ENCODE assay signal across 26 cellular contexts in genomic region chr15:92853222-92853621, GRCh38. TPM values are rescaled to one million over a fixed set of nuclear protein-coding genes. Genes with fewer than 3 reads are reported as not detected.
DNase-seq lines count a peak whose midpoint lies in the region; ATAC-seq, FAIRE-seq and TF ChIP-seq lines count a peak whose summit lies in the region.
"Had no signal": no experiment of that assay in that cellular context is flagged by ENCODE, and none has a peak within 500 bp of the region (broad histone marks: within the 10 kb centered on the region; RNA-seq: fewer than 3 reads in every experiment).

No MANE protein-coding gene starts in this region.

- H3K36me3 ChIP-seq in A673 (ENCODE audit: insufficient read depth, low read length, poor library complexity, severe bottlenecking) (no peaks in the 10 kb centered on the region), SK-N-MC (ENCODE audit: insufficient read depth, low read length) (no peaks in the 10 kb centered on the region)
- H3K36me3 ChIP-seq: heart right ventricle, MG63, SJSA1, suprapubic skin had no signal

- no TSS peak for BruUV-seq in A673 (replicated peaks; lab: Mats Ljungman, UMichigan)

- POLR2A ChIA-PET in A673 (lab: Charles Lee; ENCODE audit: low non-redundant PET), result interaction anchor here (0.6 to 1.0 kb wide), 2 partner anchors 29 to 176 kb away, joined by 3 to 5 read pairs; no protein-coding TSS in a partner anchor

- H3K27ac ChIP-seq in A673 (ENCODE audit: low read depth, low read length, poor library complexity, severe bottlenecking) (no peak overlapping the region), SK-N-MC (peak overlapping the region; percentile 96)
- H3K27ac ChIP-seq: body of pancreas, C4-2B, heart right ventricle, SJSA1, suprapubic skin had no signal

- CTCF ChIA-PET in A673 (lab: Charles Lee), result interaction anchor here (0.6 kb wide), 1 partner anchor 126 kb away, joined by 3 read pairs; no protein-coding TSS in a partner anchor

- FAIRE-seq in GM18507 (lab: Jason Lieb, UNC), result peak; percentile 36
- FAIRE-seq: RCC 7860 had no signal

- H3K27ac Mint-ChIP-seq in glutamatergic neuron (ENCODE audit: unreplicated experiment), result peak overlapping the region; percentile 78
- H3K27ac Mint-ChIP-seq: activated CD4-positive, alpha-beta T cell treated with anti-CD3 and anti-CD28 coated beads, Interleukin-2, amount 10 ng/mL, durations not matched to agents 7 days and 5 days; activated CD8-positive, alpha-beta memory T cell treated with anti-CD3 and anti-CD28 coated beads, Interleukin-2, amount 10 ng/mL, durations not matched to agents 7 days and 5 days; activated T-helper 2 cell treated with anti-CD3 and anti-CD28 coated beads, Interferon-gamma antibody, Interleukin-2, Interleukin-4, amounts not matched to agents 10 μg/mL and 5 μg/mL and 100 μg/mL, durations not matched to agents 14 hours and 24 hours and 36 hours had no signal

- H3K9me3 ChIP-seq in A673 (ENCODE audit: low read depth, low read length, poor library complexity, severe bottlenecking) (no peaks in the 10 kb centered on the region), SK-N-MC (ENCODE audit: low read depth, low read length) (no peaks in the 10 kb centered on the region)
- H3K9me3 ChIP-seq: body of pancreas, SJSA1, suprapubic skin had no signal

- no peak overlapping the region for H3K4me3 Mint-ChIP-seq in glutamatergic neuron (ENCODE audit: unreplicated experiment)
- H3K4me3 Mint-ChIP-seq: activated CD4-positive, alpha-beta T cell treated with anti-CD3 and anti-CD28 coated beads, Interleukin-2, amount 10 ng/mL, durations not matched to agents 7 days and 5 days; activated CD8-positive, alpha-beta memory T cell treated with anti-CD3 and anti-CD28 coated beads, Interleukin-2, amount 10 ng/mL, durations not matched to agents 7 days and 5 days had no signal

- H3K27me3 Mint-ChIP-seq in glutamatergic neuron (ENCODE audit: unreplicated experiment), result no peaks in the 10 kb centered on the region
- H3K27me3 Mint-ChIP-seq: activated CD4-positive, alpha-beta T cell treated with anti-CD3 and anti-CD28 coated beads, Interleukin-2, amount 10 ng/mL, durations not matched to agents 7 days and 5 days; activated CD8-positive, alpha-beta memory T cell treated with anti-CD3 and anti-CD28 coated beads, Interleukin-2, amount 10 ng/mL, durations not matched to agents 7 days and 5 days had no signal

- peaks cover 4% of the 10 kb centered on the region for H3K36me3 Mint-ChIP-seq in glutamatergic neuron (ENCODE audit: unreplicated experiment)

- intact Hi-C loops in A673 (cut with micrococcal nuclease; ENCODE audit: unreplicated experiment), result no loop called here

- H3K4me3 ChIP-seq in A673 (ENCODE audit: low read depth, low read length, poor library complexity, severe bottlenecking) (no peak overlapping the region), SK-N-MC (peak overlapping the region; percentile 60)
- H3K4me3 ChIP-seq: body of pancreas, heart right ventricle, MG63, SJSA1, smooth muscle cell, suprapubic skin had no signal

- peak overlapping the region; percentile 54 for H3K9ac ChIP-seq in SK-N-MC (ENCODE audit: insufficient read length)

- no peaks in the 10 kb centered on the region for H3K27me3 ChIP-seq in A673 (replicated peaks; ENCODE audit: insufficient read depth, low read depth, low read length, poor library complexity)
- H3K27me3 ChIP-seq: body of pancreas, MG63, SJSA1, suprapubic skin had no signal

- DNase-seq in A673 (ENCODE audit: low spot score) (peak; percentile 59), GM18507 (ENCODE audit: extremely low spot score, insufficient read length, low read depth) (no peak), SK-N-MC (ENCODE audit: low read depth, low spot score) (peak; percentile 44), glutamatergic neuron (no peak), Kasumi-1 (lab: John Stamatoyannopoulos, UW) (no peak)
- no peak for DNase-seq in activated effector memory CD4-positive, alpha-beta T cell treated with Interleukin-2 at 50 U/mL for 16 hours
- DNase-seq: activated CD4-positive, alpha-beta T cell treated with anti-CD3 and anti-CD28 coated beads, Interleukin-2, amount 10 ng/mL, durations not matched to agents 7 days and 5 days; activated CD8-positive, alpha-beta memory T cell treated with anti-CD3 and anti-CD28 coated beads, Interleukin-2, amount 10 ng/mL, durations not matched to agents 7 days and 5 days; body of pancreas; effector CD4-positive, alpha-beta T cell; heart right ventricle; IMR-90; left colon; MG63; NCI-H1417 treated with DMSO at 0.1 percent for 48 hours; stimulated activated CD4-positive, alpha-beta T cell treated with anti-CD3 and anti-CD28 coated beads, Interleukin-2, amount 100 ng/mL, for 24 hours; T-helper 2 cell had no signal

- peaks cover 2% of the 10 kb centered on the region for H3K9me3 Mint-ChIP-seq in glutamatergic neuron (ENCODE audit: unreplicated experiment)
- H3K9me3 Mint-ChIP-seq: activated T-helper 2 cell treated with anti-CD3 and anti-CD28 coated beads, Interferon-gamma antibody, Interleukin-2, Interleukin-4, amounts not matched to agents 10 μg/mL and 5 μg/mL and 100 μg/mL, durations not matched to agents 14 hours and 24 hours and 36 hours had no signal

- TF ChIP-seq CTCF in A673 (conservative IDR thresholded peaks at IDR 0.05; ENCODE audit: low read depth, low read length), result no peak
- TF ChIP-seq CTCF in glutamatergic neuron (IDR thresholded peaks at IDR 0.05; ENCODE audit: partially characterized antibody, unreplicated experiment), result no peak

- ATAC-seq in HG03439 (IDR thresholded peaks at IDR 0.05; ENCODE audit: unreplicated experiment) (no peak), HG03571 (IDR thresholded peaks at IDR 0.05; ENCODE audit: unreplicated experiment) (no peak)
- ATAC-seq: activated CD8-positive, alpha-beta memory T cell treated with anti-CD3 and anti-CD28 coated beads, Interleukin-2, amount 10 ng/mL, durations not matched to agents 7 days and 5 days; body of pancreas; HCT116; heart right ventricle; left colon had no signal

- H3K4me1 ChIP-seq in A673 (ENCODE audit: insufficient read depth, low read length, poor library complexity, severe bottlenecking), result peaks cover 11% of the 10 kb centered on the region
- H3K4me1 ChIP-seq: SJSA1, suprapubic skin had no signal

- peaks cover 10% of the 10 kb centered on the region for H3K4me1 Mint-ChIP-seq in glutamatergic neuron (ENCODE audit: low read depth, unreplicated experiment)

RNA-seq across cellular contexts. Expression of gene CHD2, which starts 46.9 kb away (rescaled TPM):
- total RNA-seq in A673 (2021) (75.7 and 78.0 TPM in 2 replicates), glutamatergic neuron (ENCODE audit: unreplicated experiment) (201 TPM)

Comparison
In these comparisons a context has a peak if more than half of its experiments do, and no peak if none do; other contexts are left out.
1. DNase-seq: peak in A673 (single experiment) and SK-N-MC (single experiment); none in GM18507 (single experiment), glutamatergic neuron (single experiment), activated effector memory CD4-positive, alpha-beta T cell treated with Interleukin-2 at 50 U/mL for 16 hours (single experiment) and Kasumi-1 (0 of 2).